In genomic region chr20:35541783-35542662, GRCh38 we compare ENCODE assay signal across 8 cellular contexts. TPM values are rescaled to one million over a fixed set of nuclear protein-coding genes. Genes with fewer than 3 reads are reported as not detected.
DNase-seq lines count a peak whose midpoint lies in the region; ATAC-seq and TF ChIP-seq lines count a peak whose summit lies in the region.

TSS of gene ERGIC3 (plus strand) at chr20:35542078. CDS start at chr20:35542098, 20 bp downstream.

- H3K4me3 ChIP-seq in epithelial cell of esophagus (ENCODE audit: low read length) = peak within 1 kb of the TSS; percentile 97

- TF ChIP-seq CTCF in epithelial cell of esophagus (IDR thresholded peaks at IDR 0.05; ENCODE audit: insufficient read depth, low read depth, low read length, missing control alignments) = no peak

- no peak for TF ChIP-seq EP300 in Ishikawa (IDR thresholded peaks at IDR 0.05; ENCODE audit: borderline replicate concordance)

- peak; percentile 90 for ATAC-seq in GM21526 (IDR thresholded peaks at IDR 0.05; ENCODE audit: low FRiP score, unreplicated experiment)

- DNase-seq in D341Med (ENCODE audit: low spot score) = peak; percentile 99
- peak; percentile 72 for DNase-seq in OCI-M2 (lab: John Stamatoyannopoulos, UW; ENCODE audit: unreplicated experiment)
- DNase-seq in activated T-cell treated with anti-CD3 and anti-CD28 coated beads for 24 hours (ENCODE audit: low read depth) = peak; percentile 97
- peak; percentile 97 for DNase-seq in epithelial cell of esophagus (ENCODE audit: low read depth)
- DNase-seq in mucosa of gallbladder (ENCODE audit: low spot score) = peak; percentile 97
- peak; percentile 96 for DNase-seq in stimulated activated CD8-positive, alpha-beta memory T cell treated with anti-CD3 and anti-CD28 coated beads, Interleukin-4, amount 100 ng/mL, for 24 hours (ENCODE audit: low read depth)

- no peak for TF ChIP-seq RAD21 in Ishikawa (IDR thresholded peaks at IDR 0.05; ENCODE audit: low read depth)

TF ChIP-seq in Ishikawa, 13 proteins besides CTCF, POLR2A, EP300 and RAD21:
- TF ChIP-seq ZBTB7A (IDR thresholded peaks at IDR 0.05; ENCODE audit: low read depth) (0 out of 2 replicates have a peak, but pooled peaks have one; percentile 54), USF1 (IDR thresholded peaks at IDR 0.05) (no peak), FOXM1 (IDR thresholded peaks at IDR 0.05; ENCODE audit: borderline replicate concordance, low read depth) (no peak), TCF12 (IDR thresholded peaks at IDR 0.05; ENCODE audit: low read depth) (no peak), CEBPB (IDR thresholded peaks at IDR 0.05) (no peak), CREB1 (IDR thresholded peaks at IDR 0.05; ENCODE audit: low read depth) (no peak), REST (IDR thresholded peaks at IDR 0.05; ENCODE audit: low read depth) (no peak), EGR1 (IDR thresholded peaks at IDR 0.05) (peak; percentile 51), MAX (IDR thresholded peaks at IDR 0.05) (peak; percentile 94), TAF1 (IDR thresholded peaks at IDR 0.05; ENCODE audit: low read depth) (peak; percentile 55), YY1 (IDR thresholded peaks at IDR 0.05; ENCODE audit: low read depth) (peak; percentile 66; the same call in 1 of the 2 replicates), TEAD4 (IDR thresholded peaks at IDR 0.05) (no peak), NFIC (IDR thresholded peaks at IDR 0.05) (no peak)

RNA-seq across cellular contexts. Expression of gene ERGIC3, which starts in this region (rescaled TPM):
- 319 TPM for total RNA-seq in mucosa of gallbladder

Comparison
In these comparisons a context has a peak if more than half of its experiments do, and no peak if none do; other contexts are left out.
1. Peak in every context shown above with its lines: DNase-seq, ATAC-seq and H3K4me3 ChIP-seq.